Comparison of ENCODE assay signal across 16 cellular contexts in the genomic region with DNA sequence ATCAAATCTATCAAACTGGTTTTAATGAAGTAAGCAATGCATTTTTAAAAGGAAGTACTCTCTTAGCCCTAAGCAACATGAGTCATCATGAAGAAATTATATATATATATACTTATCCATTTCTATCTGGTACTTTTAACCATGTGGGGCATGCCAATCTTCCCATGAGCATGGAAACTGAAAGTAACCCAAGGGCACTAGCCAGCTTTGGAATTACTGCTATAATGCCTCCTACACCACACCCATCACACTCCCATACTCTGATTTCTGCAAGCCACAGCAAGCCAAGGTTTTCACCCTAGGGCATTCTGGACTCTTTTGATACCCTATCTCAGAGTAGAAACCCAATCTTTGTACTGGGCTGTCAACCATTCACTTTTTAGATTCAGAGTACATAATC.
DNase-seq lines count a peak whose midpoint lies in the region; ATAC-seq, FAIRE-seq and TF ChIP-seq lines count a peak whose summit lies in the region.
"Had no signal": no experiment of that assay in that cellular context is flagged by ENCODE, and none has a peak within 500 bp of the region (broad histone marks: within the 10 kb centered on the region; RNA-seq: fewer than 3 reads in every experiment).

No MANE protein-coding gene starts in this region.

- no peak for ATAC-seq in HG03565 (IDR thresholded peaks at IDR 0.05; ENCODE audit: unreplicated experiment)

- H3K9ac ChIP-seq in astrocyte (ENCODE audit: low read length): no peak overlapping the region
- H3K9ac ChIP-seq in colonic mucosa (ENCODE audit: low read depth in 2 of 2, low read length in 2 of 2): no peak overlapping the region

- H3K36me3 ChIP-seq in astrocyte (ENCODE audit: insufficient read depth, low read length) (no peaks in the 10 kb centered on the region), colonic mucosa (no peaks in the 10 kb centered on the region)

- H4K20me1 ChIP-seq in astrocyte (ENCODE audit: insufficient read depth, low read length): no peaks in the 10 kb centered on the region

- intact Hi-C loops in colonic mucosa (cut with DNase I): no loop called here
- intact Hi-C loops in activated T-helper 1 cell treated with anti-CD3 and anti-CD28 coated beads, Interleukin-12 subunit alpha, Interleukin-12 subunit beta, Interleukin-2, Interleukin-4 antibody, amounts not matched to agents 30 ng/mL and 10 ng/mL and 1 ng/mL, durations not matched to agents 14 hours and 24 hours and 36 hours (cut with micrococcal nuclease): no loop called here

- H3K9me3 Mint-ChIP-seq in astrocyte (ENCODE audit: unreplicated experiment): no peaks in the 10 kb centered on the region
- H3K9me3 Mint-ChIP-seq in activated T-helper 1 cell treated with anti-CD3 and anti-CD28 coated beads, Interleukin-12 subunit alpha, Interleukin-12 subunit beta, Interleukin-2, Interleukin-4 antibody, amounts not matched to agents 30 ng/mL and 10 ng/mL and 1 ng/mL, durations not matched to agents 14 hours and 24 hours and 36 hours: no peaks in the 10 kb centered on the region
- H3K9me3 Mint-ChIP-seq: activated T-cell treated with anti-CD3 and anti-CD28 coated beads, Interleukin-2, amount 50 U/mL, for 24 hours; CD4-positive, alpha-beta memory T cell; IgD-negative memory B cell had no signal

- TF ChIP-seq CTCF in AG09319 (IDR thresholded peaks at IDR 0.05; ENCODE audit: low read depth, low read length) (no peak), astrocyte (IDR thresholded peaks at IDR 0.05; ENCODE audit: insufficient read depth, low read depth, low read length) (no peak), colonic mucosa (IDR thresholded peaks at IDR 0.05) (no peak)

- FAIRE-seq in astrocyte (lab: Jason Lieb, UNC): no peak

- H3K4me1 ChIP-seq in astrocyte (ENCODE audit: insufficient read depth, low read length) (peaks cover 3% of the 10 kb centered on the region), colonic mucosa (no peaks in the 10 kb centered on the region)

- H3K36me3 Mint-ChIP-seq in astrocyte (ENCODE audit: low read depth, unreplicated experiment): no peaks in the 10 kb centered on the region
- no peaks in the 10 kb centered on the region for H3K36me3 Mint-ChIP-seq in activated T-helper 1 cell treated with anti-CD3 and anti-CD28 coated beads, Interleukin-12 subunit alpha, Interleukin-12 subunit beta, Interleukin-2, Interleukin-4 antibody, amounts not matched to agents 30 ng/mL and 10 ng/mL and 1 ng/mL, durations not matched to agents 14 hours and 24 hours and 36 hours (ENCODE audit: low read depth)

- H3K9me3 ChIP-seq in astrocyte (ENCODE audit: insufficient read depth, low read depth, low read length): no peaks in the 10 kb centered on the region
- H3K9me3 ChIP-seq in colonic mucosa: no peaks in the 10 kb centered on the region

- peaks cover 18% of the 10 kb centered on the region for H3K4me1 Mint-ChIP-seq in astrocyte (ENCODE audit: low read depth, unreplicated experiment)
- no peaks in the 10 kb centered on the region for H3K4me1 Mint-ChIP-seq in activated T-helper 1 cell treated with anti-CD3 and anti-CD28 coated beads, Interleukin-12 subunit alpha, Interleukin-12 subunit beta, Interleukin-2, Interleukin-4 antibody, amounts not matched to agents 30 ng/mL and 10 ng/mL and 1 ng/mL, durations not matched to agents 14 hours and 24 hours and 36 hours (ENCODE audit: low read depth)
- H3K4me1 Mint-ChIP-seq: CD4-positive, alpha-beta memory T cell had no signal

- H2AFZ ChIP-seq in astrocyte (ENCODE audit: low read depth, low read length): no peak overlapping the region

- DNase-seq in AG09319 (ENCODE audit: extremely low read depth, low read depth): peak; percentile 1
- peak; percentile 26 for DNase-seq in HT-29 (ENCODE audit: low spot score)
- DNase-seq in astrocyte (ENCODE audit: low read depth): peak; percentile 18
- peak; percentile 86 for DNase-seq in foreskin melanocyte
- DNase-seq in colonic mucosa: no peak
- no peak for DNase-seq in NCI-H2081 treated with DMSO at 0.1 percent for 48 hours (lab: John Stamatoyannopoulos, UW)
- no peak for DNase-seq in activated T-helper 1 cell treated with anti-CD3 and anti-CD28 coated beads, Interleukin-12 subunit alpha, Interleukin-12 subunit beta, Interleukin-2, Interleukin-4 antibody, amounts not matched to agents 30 ng/mL and 10 ng/mL and 1 ng/mL, durations not matched to agents 14 hours and 24 hours and 36 hours (ENCODE audit: low spot score)
- DNase-seq: activated CD4-positive, CD25-positive, alpha-beta regulatory T cell; activated T-cell treated with anti-CD3 and anti-CD28 coated beads, Interleukin-2, amount 50 U/mL, for 24 hours; CD4-positive, alpha-beta memory T cell; NCI-H2227 treated with DMSO at 0.1 percent for 48 hours; nucleus accumbens; SHP77 treated with DMSO at 0.1 percent for 48 hours; stimulated activated CD8-positive, alpha-beta memory T cell treated with anti-CD3 and anti-CD28 coated beads, Interleukin-4, amount 100 ng/mL, for 48 hours had no signal

- H3K27me3 Mint-ChIP-seq in astrocyte (ENCODE audit: low read depth, unreplicated experiment): no peaks in the 10 kb centered on the region
- H3K27me3 Mint-ChIP-seq in activated T-helper 1 cell treated with anti-CD3 and anti-CD28 coated beads, Interleukin-12 subunit alpha, Interleukin-12 subunit beta, Interleukin-2, Interleukin-4 antibody, amounts not matched to agents 30 ng/mL and 10 ng/mL and 1 ng/mL, durations not matched to agents 14 hours and 24 hours and 36 hours (ENCODE audit: insufficient read depth): no peaks in the 10 kb centered on the region
- H3K27me3 Mint-ChIP-seq: activated T-cell treated with anti-CD3 and anti-CD28 coated beads, Interleukin-2, amount 50 U/mL, for 24 hours; CD4-positive, alpha-beta memory T cell; IgD-negative memory B cell had no signal

- H3K79me2 ChIP-seq in astrocyte (ENCODE audit: insufficient read depth, low read length): no peaks in the 10 kb centered on the region

- no peaks in the 10 kb centered on the region for H3K27me3 ChIP-seq in astrocyte (ENCODE audit: insufficient read depth, low read length)
- H3K27me3 ChIP-seq in colonic mucosa: no peaks in the 10 kb centered on the region

- no peak overlapping the region for H3K27ac ChIP-seq in astrocyte (ENCODE audit: low read depth, low read length)
- H3K27ac ChIP-seq in colonic mucosa: no peak overlapping the region

- no peak overlapping the region for H3K4me3 ChIP-seq in astrocyte (ENCODE audit: insufficient read depth, low read depth, low read length)
- H3K4me3 ChIP-seq in colonic mucosa: no peak overlapping the region

- no peak overlapping the region for H3K4me3 Mint-ChIP-seq in astrocyte (ENCODE audit: unreplicated experiment)
- no peak overlapping the region for H3K4me3 Mint-ChIP-seq in activated T-helper 1 cell treated with anti-CD3 and anti-CD28 coated beads, Interleukin-12 subunit alpha, Interleukin-12 subunit beta, Interleukin-2, Interleukin-4 antibody, amounts not matched to agents 30 ng/mL and 10 ng/mL and 1 ng/mL, durations not matched to agents 14 hours and 24 hours and 36 hours
- H3K4me3 Mint-ChIP-seq: activated T-cell treated with anti-CD3 and anti-CD28 coated beads, Interleukin-2, amount 50 U/mL, for 24 hours; CD4-positive, alpha-beta memory T cell; IgD-negative memory B cell had no signal

- peak overlapping the region; percentile 8 for H3K27ac Mint-ChIP-seq in astrocyte (ENCODE audit: unreplicated experiment)
- no peak overlapping the region for H3K27ac Mint-ChIP-seq in activated T-helper 1 cell treated with anti-CD3 and anti-CD28 coated beads, Interleukin-12 subunit alpha, Interleukin-12 subunit beta, Interleukin-2, Interleukin-4 antibody, amounts not matched to agents 30 ng/mL and 10 ng/mL and 1 ng/mL, durations not matched to agents 14 hours and 24 hours and 36 hours
- H3K27ac Mint-ChIP-seq: activated T-cell treated with anti-CD3 and anti-CD28 coated beads, Interleukin-2, amount 50 U/mL, for 24 hours; CD4-positive, alpha-beta memory T cell; IgD-negative memory B cell had no signal

- no peak overlapping the region for H3K4me2 ChIP-seq in astrocyte (ENCODE audit: low read length)

Comparison
In these comparisons a context has a peak if more than half of its experiments do, and no peak if none do; other contexts are left out.
1. DNase-seq: peak in AG09319 (single experiment), HT-29 (single experiment), astrocyte (single experiment) and foreskin melanocyte (single experiment); none in colonic mucosa (single experiment), NCI-H2081 treated with DMSO at 0.1 percent for 48 hours (single experiment) and activated T-helper 1 cell treated with anti-CD3 and anti-CD28 coated beads, Interleukin-12 subunit alpha, Interleukin-12 subunit beta, Interleukin-2, Interleukin-4 antibody, amounts not matched to agents 30 ng/mL and 10 ng/mL and 1 ng/mL, durations not matched to agents 14 hours and 24 hours and 36 hours (single experiment).